In the genomic region with DNA sequence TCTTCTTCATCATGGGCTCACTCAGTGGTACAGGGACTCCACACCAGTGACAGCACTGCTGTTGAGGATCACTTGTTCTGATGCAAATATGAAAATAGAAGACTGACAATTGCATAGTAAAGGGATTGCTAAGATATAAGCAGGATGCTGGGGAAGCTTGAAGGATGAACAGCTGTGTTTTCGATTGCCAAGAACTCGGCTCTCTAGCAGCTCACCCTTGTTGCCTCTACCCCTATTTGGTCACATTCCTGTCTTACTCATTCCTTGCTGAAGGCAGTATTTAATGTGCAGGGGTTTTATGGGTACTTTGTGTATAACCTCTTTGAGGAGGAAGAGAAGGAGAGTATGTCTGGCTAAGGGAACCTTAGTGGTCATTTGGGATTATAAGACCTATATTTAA, we compare ENCODE assay signal across 17 cellular contexts.
DNase-seq lines count a peak whose midpoint lies in the region; FAIRE-seq and TF ChIP-seq lines count a peak whose summit lies in the region.
"Had no signal": no experiment of that assay in that cellular context is flagged by ENCODE, and none has a peak within 500 bp of the region (broad histone marks: within the 10 kb centered on the region; RNA-seq: fewer than 3 reads in every experiment).

No MANE protein-coding gene starts in this region.

- TF ChIP-seq CTCF in nephron (IDR thresholded peaks at IDR 0.05; ENCODE audit: unreplicated experiment in 3 of 3): no peak

- no peaks in the 10 kb centered on the region for H3K36me3 Mint-ChIP-seq in nephron (ENCODE audit: low read depth)
- H3K36me3 Mint-ChIP-seq: activated naive CD8-positive, alpha-beta T cell treated with anti-CD3 and anti-CD28 coated beads, Interleukin-2, amount 10 ng/mL, durations not matched to agents 7 days and 5 days had no signal

- H3K27ac Mint-ChIP-seq in nephron: peak overlapping the region in 2 of 3 experiments; percentile 58 to 63
- H3K27ac Mint-ChIP-seq: activated CD4-positive, alpha-beta T cell treated with anti-CD3 and anti-CD28 coated beads, Interleukin-2, amount 10 ng/mL, durations not matched to agents 7 days and 5 days; activated naive CD8-positive, alpha-beta T cell treated with anti-CD3 and anti-CD28 coated beads, Interleukin-2, amount 10 ng/mL, durations not matched to agents 7 days and 5 days had no signal

- H3K27me3 Mint-ChIP-seq in nephron (ENCODE audit: low read depth): no peaks in the 10 kb centered on the region
- H3K27me3 Mint-ChIP-seq: activated naive CD8-positive, alpha-beta T cell treated with anti-CD3 and anti-CD28 coated beads, Interleukin-2, amount 10 ng/mL, durations not matched to agents 7 days and 5 days had no signal

- peak; percentile 10 for DNase-seq in AG08396 (ENCODE audit: low spot score)
- peak; percentile 25 for DNase-seq in HTR-8/SVneo (ENCODE audit: insufficient read length, low spot score)
- peak; percentile 45 for DNase-seq in epidermal melanocyte (ENCODE audit: insufficient read length, low spot score)
- no peak for DNase-seq in RPMI8226
- no peak for DNase-seq in activated effector memory CD4-positive, alpha-beta T cell treated with Interleukin-2 at 50 U/mL for 16 hours
- DNase-seq in NCI-H128 (lab: John Stamatoyannopoulos, UW; ENCODE audit: unreplicated experiment): no peak
- no peak for DNase-seq in inferior parietal cortex (ENCODE audit: extremely low spot score)
- DNase-seq: activated CD4-positive, alpha-beta T cell treated with anti-CD3 and anti-CD28 coated beads, Interleukin-2, amount 10 ng/mL, durations not matched to agents 7 days and 5 days; activated naive CD8-positive, alpha-beta T cell treated with anti-CD3 and anti-CD28 coated beads, Interleukin-2, amount 10 ng/mL, durations not matched to agents 7 days and 5 days; hippocampal formation; Karpas-422; left colon; NCI-H1694; stomach; T1000 had no signal

- peaks cover 68% of the 10 kb centered on the region for H3K4me1 Mint-ChIP-seq in nephron
- H3K4me1 Mint-ChIP-seq: activated CD4-positive, alpha-beta T cell treated with anti-CD3 and anti-CD28 coated beads, Interleukin-2, amount 10 ng/mL, durations not matched to agents 7 days and 5 days; activated naive CD8-positive, alpha-beta T cell treated with anti-CD3 and anti-CD28 coated beads, Interleukin-2, amount 10 ng/mL, durations not matched to agents 7 days and 5 days had no signal

- H3K4me3 Mint-ChIP-seq in nephron: no peak overlapping the region
- H3K4me3 Mint-ChIP-seq: activated CD4-positive, alpha-beta T cell treated with anti-CD3 and anti-CD28 coated beads, Interleukin-2, amount 10 ng/mL, durations not matched to agents 7 days and 5 days; activated naive CD8-positive, alpha-beta T cell treated with anti-CD3 and anti-CD28 coated beads, Interleukin-2, amount 10 ng/mL, durations not matched to agents 7 days and 5 days had no signal

- no peak for FAIRE-seq in HTR-8/SVneo (lab: Jason Lieb, UNC)
- FAIRE-seq: endothelial cell of umbilical vein had no signal

- H3K9me3 Mint-ChIP-seq in nephron: no peaks in the 10 kb centered on the region
- H3K9me3 Mint-ChIP-seq: activated CD4-positive, alpha-beta T cell treated with anti-CD3 and anti-CD28 coated beads, Interleukin-2, amount 10 ng/mL, durations not matched to agents 7 days and 5 days had no signal

Comparison
In these comparisons a context has a peak if more than half of its experiments do, and no peak if none do; other contexts are left out.
1. DNase-seq: peak in AG08396 (single experiment), HTR-8/SVneo (single experiment) and epidermal melanocyte (single experiment); none in RPMI8226 (single experiment), activated effector memory CD4-positive, alpha-beta T cell treated with Interleukin-2 at 50 U/mL for 16 hours (single experiment), NCI-H128 (single experiment) and inferior parietal cortex (single experiment).